In genomic region chr19:57757941-57758340, GRCh38 we compare ENCODE assay signal across 26 cellular contexts.
"Had no signal": no experiment of that assay in that cellular context is flagged by ENCODE, and none has a peak within 500 bp of the region (broad histone marks: within the 10 kb centered on the region; RNA-seq: fewer than 3 reads in every experiment).

No MANE protein-coding gene starts in this region.

- H3K4me3 ChIP-seq: pancreas, psoas muscle, skin epidermis, smooth muscle cell, spleen, stomach, thoracic aorta, thyroid gland, tibial nerve, upper lobe of left lung, vagina had no signal

- ATAC-seq: naive thymus-derived CD8-positive, alpha-beta T cell; natural killer cell treated with Interleukin-12 subunit alpha and Interleukin-12 subunit beta and Interleukin-15 and Interleukin-18, amount 100 ng/mL, for 72 hours; pancreas; psoas muscle; right cardiac atrium; sciatic nerve; stimulated activated effector memory CD8-positive, alpha-beta T cell treated with anti-CD3 and anti-CD28 coated beads, Interleukin-12 subunit alpha, Interleukin-12 subunit beta, amount 100 ng/mL, for 72 hours; stimulated activated naive B cell treated with anti-CD40 and anti-IgM and Interleukin-4, amounts not matched to agents 10 μg/mL and 1 μg/mL and 100 μg/mL, for 72 hours had no signal

- H3K9me3 ChIP-seq: thyroid gland had no signal

- H3K27me3 ChIP-seq: neutrophil, pancreas, spleen, stomach, thyroid gland, tibial nerve, upper lobe of left lung, vagina had no signal

- FAIRE-seq: pancreas, urothelium cell line had no signal

- DNase-seq: naive thymus-derived CD8-positive, alpha-beta T cell; nephron progenitor cell; nucleus accumbens; pancreas; psoas muscle; right cardiac atrium; spleen; stimulated activated CD4-positive, alpha-beta T cell treated with anti-CD3 and anti-CD28 coated beads, Interleukin-12 subunit alpha, Interleukin-12 subunit beta, amount 100 ng/mL, for 4 hours; stimulated activated CD4-positive, alpha-beta T cell treated with anti-CD3 and anti-CD28 coated beads, Interleukin-1b, Interleukin-23, amount 100 ng/mL, for 48 hours; stimulated activated CD4-positive, alpha-beta T cell treated with anti-CD3 and anti-CD28 coated beads, Interleukin-4, amount 100 ng/mL, for 24 hours; stimulated activated naive B cell treated with anti-CD40 and anti-IgM and Interleukin-4, amounts not matched to agents 10 μg/mL and 1 μg/mL and 100 μg/mL, for 72 hours; stimulated activated naive CD4-positive, alpha-beta T cell treated with Interleukin-2 at 50 U/mL for 16 hours; stomach; thyroid gland; trophoblast cell; upper lobe of left lung had no signal

- H3K27ac ChIP-seq: neutrophil, pancreas, psoas muscle, skin epidermis, spleen, stomach, thoracic aorta, thyroid gland, tibial nerve, upper lobe of left lung, vagina had no signal

- H3K4me2 ChIP-seq: smooth muscle cell had no signal

- H3K4me1 ChIP-seq: pancreas, psoas muscle, spleen, stomach, tibial nerve, upper lobe of left lung, vagina had no signal
